Comparison of ENCODE assay signal across 14 cellular contexts in genomic region chr4:38523054-38523453, GRCh38.
DNase-seq lines count a peak whose midpoint lies in the region; ATAC-seq, FAIRE-seq and TF ChIP-seq lines count a peak whose summit lies in the region.
"Had no signal": no experiment of that assay in that cellular context is flagged by ENCODE, and none has a peak within 500 bp of the region (broad histone marks: within the 10 kb centered on the region; RNA-seq: fewer than 3 reads in every experiment).

No MANE protein-coding gene starts in this region.

- CTCF ChIA-PET in K562 (lab: Yijun Ruan, JAX; ENCODE audit: low intra/inter-chr PET ratio) (interaction anchor here (0.6 kb wide), 1 partner anchor 16 kb away, joined by 3 read pairs; no protein-coding TSS in a partner anchor), Caco-2 (lab: Charles Lee) (no interaction called here)

- FAIRE-seq in GM19239 (lab: Jason Lieb, UNC) (peak; percentile 39), K562 (lab: Jason Lieb, UNC) (peak; percentile 85)
- FAIRE-seq: HTR-8/SVneo had no signal

- DNase-seq in CD14-positive monocyte (ENCODE audit: low spot score) (peak; percentile 69), GM19239 (ENCODE audit: insufficient read length, low spot score) (no peak), K562 (ENCODE audit: extremely low read depth in 1 of 4, low spot score in 3 of 4) (peak; percentile 34 to 88 (median 58)), sciatic nerve (ENCODE audit: low spot score) (no peak), Caco-2 (no peak), NCI-H1092 (lab: John Stamatoyannopoulos, UW) (no peak), Karpas-422 (no peak)
- DNase-seq: COR-L47, NCI-H1105, NCI-H1694 treated with DMSO at 0.1 percent for 48 hours, NCI-H69, SHP77 treated with DMSO at 0.1 percent for 48 hours had no signal

- H4K20me1 ChIP-seq in K562 (replicated peaks; ENCODE audit: control insufficient read depth, insufficient read depth, low read length) = no peaks in the 10 kb centered on the region
- no peaks in the 10 kb centered on the region for H4K20me1 ChIP-seq in Karpas-422 (ENCODE audit: insufficient read depth, low read depth, low read length)

- no peak for TF ChIP-seq POLR2A in K562 (conservative IDR thresholded peaks at IDR 0.05)

- no peaks in the 10 kb centered on the region for H3K36me3 ChIP-seq in K562 (ENCODE audit: control insufficient read depth, insufficient read depth, low read length)
- H3K36me3 ChIP-seq in Caco-2 (ENCODE audit: control insufficient read depth, insufficient read depth, low read length) = no peaks in the 10 kb centered on the region
- H3K36me3 ChIP-seq in Karpas-422 (ENCODE audit: insufficient read depth, low read length) = no peaks in the 10 kb centered on the region

- no peak for TF ChIP-seq CTCF in CD14-positive monocyte (IDR thresholded peaks at IDR 0.05)
- no peak for TF ChIP-seq CTCF in K562 (IDR thresholded peaks at IDR 0.05 in 2 of 3, conservative IDR thresholded peaks at IDR 0.05 in 1 of 3; ENCODE audit: insufficient read depth in 2 of 3, low read depth in 1 of 3, low read length in 3 of 3)
- TF ChIP-seq CTCF in Caco-2 (IDR thresholded peaks at IDR 0.05; ENCODE audit: insufficient read depth in 1 of 2, low read depth in 1 of 2, low read length in 1 of 2, severe bottlenecking in 1 of 2, unreplicated experiment in 1 of 2) = no peak

- H3K4me3 ChIP-seq in K562 = no peak overlapping the region
- H3K4me3 ChIP-seq in Caco-2 (ENCODE audit: low read depth, low read length) = no peak overlapping the region
- no peak overlapping the region for H3K4me3 ChIP-seq in Karpas-422 (ENCODE audit: low read length)

- H3K36me3 Mint-ChIP-seq in CD14-positive monocyte (peaks cover 7 to 13% of the 10 kb centered on the region in 2 donors), Caco-2 (ENCODE audit: insufficient read depth, unreplicated experiment) (peaks cover 4% of the 10 kb centered on the region)

- H3K27me3 Mint-ChIP-seq in CD14-positive monocyte (ENCODE audit: low read depth in 3 of 3) (peaks cover 0 to 4% (median 0%) of the 10 kb centered on the region in 3 donors), Caco-2 (ENCODE audit: insufficient read depth, unreplicated experiment) (no peaks in the 10 kb centered on the region)

- POLR2A ChIA-PET in K562 (lab: Yijun Ruan, JAX) (no interaction called here), Caco-2 (lab: Charles Lee) (no interaction called here)

- 19% methylated on average over 5 of the region's 5 CpGs for WGBS in K562 (ENCODE audit: insufficient coverage, low coverage, missing lambda C conversion rate)

- H3K4me1 ChIP-seq in K562 (replicated peaks in 1 of 2; ENCODE audit: control insufficient read depth in 2 of 2, insufficient read depth in 2 of 2, low read length in 2 of 2) = peaks cover 11 to 35% of the 10 kb centered on the region in 2 experiments
- no peaks in the 10 kb centered on the region for H3K4me1 ChIP-seq in Caco-2
- no peaks in the 10 kb centered on the region for H3K4me1 ChIP-seq in Karpas-422 (ENCODE audit: low read length)

- no peaks in the 10 kb centered on the region for H3K9me2 ChIP-seq in Karpas-422 (replicated peaks; ENCODE audit: insufficient read depth, low read length)

- TF ChIP-seq RAD21 in K562 (CRISPR knock-in tag; conservative IDR thresholded peaks at IDR 0.05 in 1 of 2, IDR thresholded peaks at IDR 0.05 in 1 of 2) = no peak

- H3K27ac ChIP-seq in K562 (ENCODE audit: extremely low read depth, low read depth, low read length) = peak overlapping the region; percentile 91; the same call in 2 of the 3 replicates
- H3K27ac ChIP-seq in Karpas-422 (ENCODE audit: low read length) = no peak overlapping the region

- H3K27ac Mint-ChIP-seq in CD14-positive monocyte (peak overlapping the region; percentile 96 to 98 (median 97)), Caco-2 (ENCODE audit: unreplicated experiment) (no peak overlapping the region)

- H3K27me3 ChIP-seq in K562 (ENCODE audit: control insufficient read depth in 2 of 2, insufficient read depth in 2 of 2, low read length in 2 of 2) (no peaks in the 10 kb centered on the region), Caco-2 (replicated peaks; ENCODE audit: control insufficient read depth, insufficient read depth, low read length) (no peaks in the 10 kb centered on the region), Karpas-422 (ENCODE audit: low read length) (no peaks in the 10 kb centered on the region)

- H3K9me1 ChIP-seq in K562 (ENCODE audit: control insufficient read depth, insufficient read depth, low read length) = no peaks in the 10 kb centered on the region

- no peaks in the 10 kb centered on the region for H3K9me3 ChIP-seq in K562 (replicated peaks; ENCODE audit: control insufficient read depth, insufficient read depth, low read depth, low read length)
- H3K9me3 ChIP-seq in Caco-2 = no peaks in the 10 kb centered on the region
- H3K9me3 ChIP-seq in Karpas-422 (ENCODE audit: low read length) = no peaks in the 10 kb centered on the region

- peak overlapping the region; percentile 98 for H2AFZ ChIP-seq in K562 (ENCODE audit: low read depth, low read length)
- no peak overlapping the region for H2AFZ ChIP-seq in Karpas-422 (ENCODE audit: low read length)

- in situ Hi-C loops in K562 (cut with MboI) = no loop called here

- H3K4me2 ChIP-seq in K562 (ENCODE audit: insufficient read depth, low read length) = peak overlapping the region; percentile 63
- H3K4me2 ChIP-seq in Karpas-422 (ENCODE audit: low read depth, low read length, poor library complexity, severe bottlenecking) = no peak overlapping the region

- H3K9me3 Mint-ChIP-seq in CD14-positive monocyte (no peaks in the 10 kb centered on the region), Caco-2 (ENCODE audit: unreplicated experiment) (peaks cover 9% of the 10 kb centered on the region)

- peak overlapping the region; percentile 16 to 79 for H3K4me3 Mint-ChIP-seq in CD14-positive monocyte
- H3K4me3 Mint-ChIP-seq in Caco-2 (ENCODE audit: unreplicated experiment) = no peak overlapping the region

- intact Hi-C loops in CD14-positive monocyte (cut with micrococcal nuclease) (loop anchor here (5.0 to 10.0 kb wide), 5 partner anchors 62 to 448 kb away; partner anchors contain the start of gene KLF3 (in 1 of the 2)), K562 (cut with micrococcal nuclease) (loop anchor here (5.0 to 10.0 kb wide), 4 partner anchors 84 to 458 kb away; no protein-coding TSS in a partner anchor), sciatic nerve (cut with DNase I) (no loop called here), Caco-2 (cut with micrococcal nuclease; ENCODE audit: unreplicated experiment) (no loop called here)

- BruUV-seq in K562 (replicated peaks; lab: Mats Ljungman, UMichigan) (no TSS peak), Caco-2 (replicated peaks; lab: Mats Ljungman, UMichigan) (no TSS peak)

- TF ChIP-seq EP300 in K562 (IDR thresholded peaks at IDR 0.05; ENCODE audit: low read length) = peak; percentile 57

- H3K79me2 ChIP-seq in K562 (ENCODE audit: control insufficient read depth, insufficient read depth, low read length) = no peaks in the 10 kb centered on the region
- H3K79me2 ChIP-seq in Karpas-422 (ENCODE audit: low read length) = no peaks in the 10 kb centered on the region

- ATAC-seq in K562 = peak; percentile 94
- ATAC-seq in sciatic nerve = peak; percentile 67
- ATAC-seq: HCT116 had no signal

- H3K9ac ChIP-seq in K562 (ENCODE audit: insufficient read depth in 1 of 2, low read depth in 2 of 2, low read length in 2 of 2) = peak overlapping the region in 1 of 2 experiments; percentile 70; a peak in 1 of 4 replicates
- H3K9ac ChIP-seq in Karpas-422 (ENCODE audit: low read length) = no peak overlapping the region

- H3K4me1 Mint-ChIP-seq in CD14-positive monocyte (peaks cover 74% of the 10 kb centered on the region), Caco-2 (ENCODE audit: low read depth, unreplicated experiment) (no peaks in the 10 kb centered on the region)

TF ChIP-seq in K562, 482 proteins besides CTCF, POLR2A, EP300 and RAD21 (continues in another document):
- TF ChIP-seq MAFK (IDR thresholded peaks at IDR 0.05; ENCODE audit: low read length) = peak; percentile 91
- peak; percentile 96 for TF ChIP-seq MAFG (tag; conservative IDR thresholded peaks at IDR 0.05)
- peak; percentile 92 for TF ChIP-seq NFE2 (IDR thresholded peaks at IDR 0.05; ENCODE audit: low read depth)
- peak; percentile 85 for TF ChIP-seq CREB1 (IDR thresholded peaks at IDR 0.05)
- TF ChIP-seq CREB1 (CRISPR knock-in tag; IDR thresholded peaks at IDR 0.05) = peak; percentile 65; the same call in 1 of the 2 replicates
- 0 out of 2 replicates have a peak, but pooled peaks have one; percentile 49 for TF ChIP-seq ZBTB12 (CRISPR knock-in tag; IDR thresholded peaks at IDR 0.05)
- TF ChIP-seq BHLHE40 (IDR thresholded peaks at IDR 0.05; ENCODE audit: low read length) = no peak
- peak in 1 of 2 experiments; percentile 17; a peak in 1 of 4 replicates for TF ChIP-seq FOXK2 (conservative IDR thresholded peaks at IDR 0.05 in 1 of 2, IDR thresholded peaks at IDR 0.05 in 1 of 2; ENCODE audit: low read depth in 2 of 2)
- no peak for TF ChIP-seq NR2C1 (IDR thresholded peaks at IDR 0.05)
- 0 out of 2 replicates have a peak, but pooled peaks have one; percentile 37 for TF ChIP-seq NR2C1 (tag; IDR thresholded peaks at IDR 0.05)
- TF ChIP-seq ATF7 (IDR thresholded peaks at IDR 0.05) = peak; percentile 70; the same call in 1 of the 2 replicates
- peak in 1 of 2 experiments; percentile 15; a peak in 1 of 4 replicates for TF ChIP-seq KDM1A (IDR thresholded peaks at IDR 0.05)
- no peak for TF ChIP-seq ZNF197 (CRISPR knock-in tag; IDR thresholded peaks at IDR 0.05; ENCODE audit: low read depth)
- TF ChIP-seq TCF3 (CRISPR knock-in tag; IDR thresholded peaks at IDR 0.05) = 0 out of 2 replicates have a peak, but pooled peaks have one; percentile 5
- no peak for TF ChIP-seq NR1H2 (CRISPR knock-in tag; IDR thresholded peaks at IDR 0.05)

Comparison
In these comparisons a context has a peak if more than half of its experiments do, and no peak if none do; other contexts are left out.
1. DNase-seq: peak in CD14-positive monocyte (single experiment) and K562 (4 of 4); none in GM19239 (single experiment), sciatic nerve (single experiment), Caco-2 (0 of 2), NCI-H1092 (single experiment) and Karpas-422 (single experiment).
2. intact Hi-C loops: an anchor here in CD14-positive monocyte (5.0 to 10.0 kb wide) and K562 (5.0 to 10.0 kb wide); none called in sciatic nerve and Caco-2.